8 cellular contexts compared by ENCODE assay signal in the genomic region with DNA sequence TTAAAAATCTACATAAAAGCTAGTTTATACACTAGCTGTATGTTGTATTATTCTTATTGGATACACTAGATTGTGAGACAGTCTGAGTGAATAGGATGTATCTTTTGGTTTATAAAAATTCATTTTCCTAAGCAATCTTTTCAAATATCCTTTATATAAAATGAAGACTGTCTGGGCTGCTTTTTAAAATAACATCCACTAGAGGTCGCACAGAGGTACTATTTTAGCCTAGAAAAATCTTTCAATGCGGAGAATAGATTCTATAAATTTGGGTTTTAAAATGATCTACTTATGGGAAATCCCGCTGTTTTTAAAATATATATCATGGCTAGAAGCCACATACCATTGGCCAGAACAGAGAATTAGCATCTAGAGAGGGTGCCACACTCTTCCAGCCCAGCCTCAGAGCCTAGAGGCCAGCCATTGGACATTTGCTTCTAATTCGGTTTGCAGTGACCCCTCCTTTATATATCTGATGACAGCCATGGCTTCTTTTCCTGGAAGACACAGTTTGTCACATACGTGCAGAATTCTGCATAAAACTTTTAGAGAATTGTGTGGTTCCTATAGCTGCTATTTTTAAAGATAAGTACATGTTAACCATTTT. TPM values are rescaled to one million over a fixed set of nuclear protein-coding genes. Genes with fewer than 3 reads are reported as not detected.
A peak's percentile ranks its signal among the peaks of the same experiment; 100 is the strongest.
DNase-seq lines count a peak whose midpoint lies in the region; ATAC-seq, FAIRE-seq and TF ChIP-seq lines count a peak whose summit lies in the region.

No MANE protein-coding gene starts in this region.

- no peaks in the 10 kb centered on the region for H3K9me3 ChIP-seq in kidney (ENCODE audit: control insufficient read depth in 1 of 2, low read length in 2 of 2)

- H3K4me1 ChIP-seq in kidney (ENCODE audit: control insufficient read depth in 1 of 2, insufficient read depth in 1 of 2, low read depth in 1 of 2, low read length in 2 of 2): no peaks in the 10 kb centered on the region

- no peak overlapping the region for H3K4me3 Mint-ChIP-seq in activated CD8-positive, alpha-beta T cell treated with anti-CD3 and anti-CD28 coated beads, Interleukin-2, amount 10 ng/mL, durations not matched to agents 7 days and 5 days
- no peak overlapping the region for H3K4me3 Mint-ChIP-seq in stimulated activated memory B cell treated with anti-CD40 and anti-IgM and Interleukin-4, amounts not matched to agents 10 μg/mL and 1 μg/mL and 100 μg/mL, for 72 hours

- no peaks in the 10 kb centered on the region for H3K36me3 ChIP-seq in kidney (ENCODE audit: control insufficient read depth in 1 of 2, insufficient read depth in 2 of 2, low read length in 2 of 2)

- peak; percentile 54 for ATAC-seq in GM18498 (IDR thresholded peaks at IDR 0.05; ENCODE audit: unreplicated experiment)
- no peak for ATAC-seq in activated CD8-positive, alpha-beta T cell treated with anti-CD3 and anti-CD28 coated beads, Interleukin-2, amount 10 ng/mL, durations not matched to agents 7 days and 5 days
- ATAC-seq in stimulated activated memory B cell treated with anti-CD40 and anti-IgM and Interleukin-4, amounts not matched to agents 10 μg/mL and 1 μg/mL and 100 μg/mL, for 72 hours: no peak

- H3K4me3 ChIP-seq in kidney (ENCODE audit: low read length in 2 of 2): no peak overlapping the region

- no peaks in the 10 kb centered on the region for H3K4me1 Mint-ChIP-seq in activated CD8-positive, alpha-beta T cell treated with anti-CD3 and anti-CD28 coated beads, Interleukin-2, amount 10 ng/mL, durations not matched to agents 7 days and 5 days (ENCODE audit: low read depth)
- no peaks in the 10 kb centered on the region for H3K4me1 Mint-ChIP-seq in stimulated activated memory B cell treated with anti-CD40 and anti-IgM and Interleukin-4, amounts not matched to agents 10 μg/mL and 1 μg/mL and 100 μg/mL, for 72 hours

- CTCF ChIA-PET in activated CD8-positive, alpha-beta T cell treated with anti-CD3 and anti-CD28 coated beads, Interleukin-2, amount 10 ng/mL, durations not matched to agents 7 days and 5 days (lab: Charles Lee): interaction anchor here (0.9 to 2.1 kb wide), 11 partner anchors 8 to 374 kb away, joined by 3 to 5 read pairs (median 3); no protein-coding TSS in a partner anchor

- no peak overlapping the region for H3K9ac ChIP-seq in kidney (ENCODE audit: low read length in 2 of 2)

- H3K27ac ChIP-seq in kidney (ENCODE audit: low read depth in 2 of 2, low read length in 2 of 2): no peak overlapping the region

- FAIRE-seq in kidney (lab: Jason Lieb, UNC): peak; percentile 88
- FAIRE-seq in urothelium cell line (lab: Jason Lieb, UNC): no peak

- DNase-seq in AG08395 (ENCODE audit: low spot score): peak; percentile 37
- DNase-seq in NCI-H1048 (lab: John Stamatoyannopoulos, UW): peak; percentile 22
- DNase-seq in activated CD8-positive, alpha-beta T cell treated with anti-CD3 and anti-CD28 coated beads, Interleukin-2, amount 10 ng/mL, durations not matched to agents 7 days and 5 days: peak; percentile 31
- no peak for DNase-seq in kidney
- DNase-seq in urothelium cell line (ENCODE audit: low spot score): peak; percentile 20
- DNase-seq in mucosa of gallbladder (ENCODE audit: low spot score): no peak

- POLR2A ChIA-PET in activated CD8-positive, alpha-beta T cell treated with anti-CD3 and anti-CD28 coated beads, Interleukin-2, amount 10 ng/mL, durations not matched to agents 7 days and 5 days (lab: Charles Lee): no interaction called here

- no peaks in the 10 kb centered on the region for H3K36me3 Mint-ChIP-seq in activated CD8-positive, alpha-beta T cell treated with anti-CD3 and anti-CD28 coated beads, Interleukin-2, amount 10 ng/mL, durations not matched to agents 7 days and 5 days (ENCODE audit: low read depth)
- H3K36me3 Mint-ChIP-seq in stimulated activated memory B cell treated with anti-CD40 and anti-IgM and Interleukin-4, amounts not matched to agents 10 μg/mL and 1 μg/mL and 100 μg/mL, for 72 hours: no peaks in the 10 kb centered on the region

- peak; percentile 64 for TF ChIP-seq CTCF in kidney (IDR thresholded peaks at IDR 0.05; ENCODE audit: borderline replicate concordance, extremely low read depth, insufficient read depth)

- intact Hi-C loops in kidney (cut with DNase I): no loop called here

- no peak overlapping the region for H3K27ac Mint-ChIP-seq in activated CD8-positive, alpha-beta T cell treated with anti-CD3 and anti-CD28 coated beads, Interleukin-2, amount 10 ng/mL, durations not matched to agents 7 days and 5 days
- no peak overlapping the region for H3K27ac Mint-ChIP-seq in stimulated activated memory B cell treated with anti-CD40 and anti-IgM and Interleukin-4, amounts not matched to agents 10 μg/mL and 1 μg/mL and 100 μg/mL, for 72 hours

- peaks cover 23% of the 10 kb centered on the region for H3K27me3 Mint-ChIP-seq in activated CD8-positive, alpha-beta T cell treated with anti-CD3 and anti-CD28 coated beads, Interleukin-2, amount 10 ng/mL, durations not matched to agents 7 days and 5 days (ENCODE audit: low read depth)
- peaks cover 14% of the 10 kb centered on the region for H3K27me3 Mint-ChIP-seq in stimulated activated memory B cell treated with anti-CD40 and anti-IgM and Interleukin-4, amounts not matched to agents 10 μg/mL and 1 μg/mL and 100 μg/mL, for 72 hours

- no peaks in the 10 kb centered on the region for H3K9me3 Mint-ChIP-seq in activated CD8-positive, alpha-beta T cell treated with anti-CD3 and anti-CD28 coated beads, Interleukin-2, amount 10 ng/mL, durations not matched to agents 7 days and 5 days (ENCODE audit: insufficient read depth)
- H3K9me3 Mint-ChIP-seq in stimulated activated memory B cell treated with anti-CD40 and anti-IgM and Interleukin-4, amounts not matched to agents 10 μg/mL and 1 μg/mL and 100 μg/mL, for 72 hours: no peaks in the 10 kb centered on the region

RNA-seq across cellular contexts. Expression of gene C11orf97, which starts 7.3 kb away (rescaled TPM):
- total RNA-seq in activated CD8-positive, alpha-beta T cell treated with anti-CD3 and anti-CD28 coated beads, Interleukin-2, amount 10 ng/mL, durations not matched to agents 7 days and 5 days: not detected
- total RNA-seq in kidney: not detected
- polyA plus RNA-seq in kidney (ENCODE audit: insufficient read depth, low read depth, low replicate concordance): 1.5 TPM
- total RNA-seq in mucosa of gallbladder: not detected

RNA-seq across cellular contexts. Expression of gene FUT4, which starts 24.1 kb away (rescaled TPM):
- total RNA-seq in activated CD8-positive, alpha-beta T cell treated with anti-CD3 and anti-CD28 coated beads, Interleukin-2, amount 10 ng/mL, durations not matched to agents 7 days and 5 days: 1 to 10 TPM; 6.5 to 7.0 TPM
- total RNA-seq in kidney (9.5 TPM), mucosa of gallbladder (18.6 TPM)
- polyA plus RNA-seq in kidney (ENCODE audit: insufficient read depth, low read depth, low replicate concordance): 1.2 TPM

RNA-seq across cellular contexts. Expression of gene ANKRD49, which starts 25.8 kb away (rescaled TPM):
- total RNA-seq in activated CD8-positive, alpha-beta T cell treated with anti-CD3 and anti-CD28 coated beads, Interleukin-2, amount 10 ng/mL, durations not matched to agents 7 days and 5 days: 10 to 100 TPM; 19.9 to 25.2 TPM
- total RNA-seq in kidney: 17.1 TPM
- 12.7 TPM for polyA plus RNA-seq in kidney (ENCODE audit: insufficient read depth, low read depth, low replicate concordance)
- total RNA-seq in mucosa of gallbladder: 14.5 TPM

RNA-seq across cellular contexts. Expression of gene MRE11, which starts 25.9 kb away (rescaled TPM):
- 10 to 100 TPM; 35.8 to 36.5 TPM for total RNA-seq in activated CD8-positive, alpha-beta T cell treated with anti-CD3 and anti-CD28 coated beads, Interleukin-2, amount 10 ng/mL, durations not matched to agents 7 days and 5 days
- total RNA-seq in kidney: 16.6 TPM
- polyA plus RNA-seq in kidney (ENCODE audit: insufficient read depth, low read depth, low replicate concordance): 3.5 TPM
- total RNA-seq in mucosa of gallbladder: 14.8 TPM

RNA-seq across cellular contexts. Expression of gene PIWIL4, which starts 47.6 kb away (rescaled TPM):
- total RNA-seq in activated CD8-positive, alpha-beta T cell treated with anti-CD3 and anti-CD28 coated beads, Interleukin-2, amount 10 ng/mL, durations not matched to agents 7 days and 5 days: under 1 TPM; 0.39 to 0.53 TPM
- 6.0 TPM for total RNA-seq in kidney
- 2.6 TPM for polyA plus RNA-seq in kidney (ENCODE audit: insufficient read depth, low read depth, low replicate concordance)
- 11.0 TPM for total RNA-seq in mucosa of gallbladder

Comparison
In these comparisons a context has a peak if more than half of its experiments do, and no peak if none do; other contexts are left out.
1. DNase-seq: peak in AG08395 (single experiment), NCI-H1048 (single experiment), activated CD8-positive, alpha-beta T cell treated with anti-CD3 and anti-CD28 coated beads, Interleukin-2, amount 10 ng/mL, durations not matched to agents 7 days and 5 days (single experiment) and urothelium cell line (single experiment); none in kidney (single experiment) and mucosa of gallbladder (single experiment).